In genomic region chr13:82147526-82147925, GRCh38 we compare ENCODE assay signal across 28 cellular contexts.
"Had no signal": no experiment of that assay in that cellular context is flagged by ENCODE, and none has a peak within 500 bp of the region (broad histone marks: within the 10 kb centered on the region; RNA-seq: fewer than 3 reads in every experiment).

No MANE protein-coding gene starts in this region.

- H3K4me3 ChIP-seq: adrenal gland, ascending aorta, esophagus muscularis mucosa, left ventricle myocardium inferior, lung, mucosa of descending colon, stomach, thyroid gland, upper lobe of left lung, vagina had no signal

- DNase-seq: activated CD4-positive, alpha-beta memory T cell treated with anti-CD3 and anti-CD28 coated beads, Interleukin-2, amount 10 ng/mL, durations not matched to agents 7 days and 5 days; activated CD4-positive, alpha-beta T cell treated with anti-CD3 and anti-CD28 coated beads for 1 hour; activated CD4-positive, alpha-beta T cell treated with anti-CD3 and anti-CD28 coated beads, Interleukin-2, amount 10 ng/mL, durations not matched to agents 7 days and 5 days; activated naive CD4-positive, alpha-beta T cell; activated T-cell treated with anti-CD3 and anti-CD28 coated beads, Interleukin-2, amount 50 U/mL, for 48 hours; adrenal gland; brain microvascular endothelial cell; central memory CD4-positive, alpha-beta T cell; endodermal cell; left ventricle myocardium inferior; mucosa of descending colon; posterior cingulate gyrus; right cardiac atrium; stimulated activated CD4-positive, alpha-beta T cell treated with anti-CD3 and anti-CD28 coated beads, Interleukin-15, amount 100 ng/mL, for 24 hours; stimulated activated CD4-positive, alpha-beta T cell treated with anti-CD3 and anti-CD28 coated beads, Interleukin-2, amount 100 ng/mL, for 24 hours; stimulated activated naive B cell treated with anti-CD40 and anti-IgM and Interleukin-4, amounts not matched to agents 10 μg/mL and 1 μg/mL and 100 μg/mL, for 72 hours; stomach; T-helper 9 cell; thyroid gland; upper lobe of left lung had no signal

- ATAC-seq: mucosa of descending colon; right cardiac atrium; stimulated activated naive B cell treated with anti-CD40 and anti-IgM and Interleukin-4, amounts not matched to agents 10 μg/mL and 1 μg/mL and 100 μg/mL, for 72 hours had no signal

- H3K4me3 Mint-ChIP-seq: activated CD4-positive, alpha-beta memory T cell treated with anti-CD3 and anti-CD28 coated beads, Interleukin-2, amount 10 ng/mL, durations not matched to agents 7 days and 5 days; activated CD4-positive, alpha-beta T cell treated with anti-CD3 and anti-CD28 coated beads, Interleukin-2, amount 10 ng/mL, durations not matched to agents 7 days and 5 days; activated naive CD8-positive, alpha-beta T cell; dendritic cell treated with granulocyte-macrophage colony-stimulating factor and Interleukin-4, amounts not matched to agents 40 ng/mL and 50 ng/mL, for 4 days; endodermal cell; nephron; stimulated activated naive B cell treated with anti-CD40 and anti-IgM and Interleukin-4, amounts not matched to agents 10 μg/mL and 1 μg/mL and 100 μg/mL, for 72 hours had no signal

- H3K27me3 Mint-ChIP-seq: activated CD4-positive, alpha-beta memory T cell treated with anti-CD3 and anti-CD28 coated beads, Interleukin-2, amount 10 ng/mL, durations not matched to agents 7 days and 5 days; activated CD4-positive, alpha-beta T cell treated with anti-CD3 and anti-CD28 coated beads, Interleukin-2, amount 10 ng/mL, durations not matched to agents 7 days and 5 days; activated naive CD8-positive, alpha-beta T cell; dendritic cell treated with granulocyte-macrophage colony-stimulating factor and Interleukin-4, amounts not matched to agents 40 ng/mL and 50 ng/mL, for 4 days; stimulated activated naive B cell treated with anti-CD40 and anti-IgM and Interleukin-4, amounts not matched to agents 10 μg/mL and 1 μg/mL and 100 μg/mL, for 72 hours had no signal

- H3K4me1 Mint-ChIP-seq: activated CD4-positive, alpha-beta memory T cell treated with anti-CD3 and anti-CD28 coated beads, Interleukin-2, amount 10 ng/mL, durations not matched to agents 7 days and 5 days; activated CD4-positive, alpha-beta T cell treated with anti-CD3 and anti-CD28 coated beads, Interleukin-2, amount 10 ng/mL, durations not matched to agents 7 days and 5 days; endodermal cell; nephron; stimulated activated naive B cell treated with anti-CD40 and anti-IgM and Interleukin-4, amounts not matched to agents 10 μg/mL and 1 μg/mL and 100 μg/mL, for 72 hours had no signal

- H3K27ac Mint-ChIP-seq: activated CD4-positive, alpha-beta memory T cell treated with anti-CD3 and anti-CD28 coated beads, Interleukin-2, amount 10 ng/mL, durations not matched to agents 7 days and 5 days; activated CD4-positive, alpha-beta T cell treated with anti-CD3 and anti-CD28 coated beads, Interleukin-2, amount 10 ng/mL, durations not matched to agents 7 days and 5 days; activated naive CD8-positive, alpha-beta T cell; activated T-helper 2 cell treated with anti-CD3 and anti-CD28 coated beads, Interferon-gamma antibody, Interleukin-2, Interleukin-4, amounts not matched to agents 10 μg/mL and 5 μg/mL and 100 μg/mL, durations not matched to agents 14 hours and 24 hours and 36 hours; dendritic cell treated with granulocyte-macrophage colony-stimulating factor and Interleukin-4, amounts not matched to agents 40 ng/mL and 50 ng/mL, for 4 days; endodermal cell; nephron; stimulated activated naive B cell treated with anti-CD40 and anti-IgM and Interleukin-4, amounts not matched to agents 10 μg/mL and 1 μg/mL and 100 μg/mL, for 72 hours had no signal

- H3K9me3 Mint-ChIP-seq: dendritic cell treated with granulocyte-macrophage colony-stimulating factor and Interleukin-4, amounts not matched to agents 40 ng/mL and 50 ng/mL, for 4 days; endodermal cell; nephron had no signal

- H3K36me3 Mint-ChIP-seq: activated naive CD8-positive, alpha-beta T cell; stimulated activated naive B cell treated with anti-CD40 and anti-IgM and Interleukin-4, amounts not matched to agents 10 μg/mL and 1 μg/mL and 100 μg/mL, for 72 hours had no signal
